9 cellular contexts compared by ENCODE assay signal in genomic region chr15:101122266-101122665, GRCh38.
DNase-seq lines count a peak whose midpoint lies in the region; ATAC-seq and TF ChIP-seq lines count a peak whose summit lies in the region.
"Had no signal": no experiment of that assay in that cellular context is flagged by ENCODE, and none has a peak within 500 bp of the region (broad histone marks: within the 10 kb centered on the region; RNA-seq: fewer than 3 reads in every experiment).

No MANE protein-coding gene starts in this region.

- H3K9me3 Mint-ChIP-seq in activated naive CD4-positive, alpha-beta T cell treated with anti-CD3 and anti-CD28 coated beads for 36 hours, result no peaks in the 10 kb centered on the region
- H3K9me3 Mint-ChIP-seq in brain, result peaks cover 0 to 5% (median 0%) of the 10 kb centered on the region in 5 experiments

- H3K4me1 Mint-ChIP-seq in activated naive CD4-positive, alpha-beta T cell treated with anti-CD3 and anti-CD28 coated beads for 36 hours (ENCODE audit: low read depth), result peaks cover 48% of the 10 kb centered on the region
- peaks cover 72% of the 10 kb centered on the region for H3K4me1 Mint-ChIP-seq in brain

- H3K27ac ChIP-seq in muscle layer of duodenum (ENCODE audit: low read length) (peak overlapping the region; percentile 30), tibial artery (peak overlapping the region; percentile 81 to 82)

- H3K4me3 Mint-ChIP-seq in activated naive CD4-positive, alpha-beta T cell treated with anti-CD3 and anti-CD28 coated beads for 36 hours, result peak overlapping the region; percentile 30
- H3K4me3 Mint-ChIP-seq in brain, result peak overlapping the region in 2 of 5 experiments; percentile 6 to 46

- H3K9me3 ChIP-seq in muscle layer of duodenum (ENCODE audit: control insufficient read depth in 1 of 2, low read length in 2 of 2), result no peaks in the 10 kb centered on the region
- no peaks in the 10 kb centered on the region for H3K9me3 ChIP-seq in tibial artery

- CTCF ChIA-PET in activated naive CD4-positive, alpha-beta T cell treated with anti-CD3 and anti-CD28 coated beads for 36 hours (lab: Charles Lee), result interaction anchor here (0.8 to 2.6 kb wide), 8 partner anchors 32 to 136 kb away, joined by 3 to 18 read pairs (median 3); no protein-coding TSS in a partner anchor

- H3K4me1 ChIP-seq in muscle layer of duodenum (ENCODE audit: control insufficient read depth in 1 of 2, insufficient read depth in 2 of 2, low read length in 2 of 2) (peaks cover 4 to 21% of the 10 kb centered on the region in 2 donors), tibial artery (peaks cover 0 to 38% (median 32%) of the 10 kb centered on the region in 4 donors)

- in situ Hi-C loops in GM13976 (cut with MboI; ENCODE audit: low sequenced_read_pairs, unreplicated experiment), result no loop called here

- no peak for DNase-seq in activated naive CD4-positive, alpha-beta T cell treated with anti-CD3 and anti-CD28 coated beads for 36 hours
- no peak for DNase-seq in activated naive CD4-positive, alpha-beta T cell (lab: John Stamatoyannopoulos, UW)
- DNase-seq in tibial artery (no peak), GM13976 (ENCODE audit: low spot score) (no peak), hippocampal formation (lab: John Stamatoyannopoulos, UW) (no peak)

- H3K27ac Mint-ChIP-seq in activated naive CD4-positive, alpha-beta T cell treated with anti-CD3 and anti-CD28 coated beads for 36 hours, result peak overlapping the region; percentile 64
- H3K27ac Mint-ChIP-seq in brain, result peak overlapping the region in 3 of 5 experiments; percentile 41 to 81 (median 76)

- H3K27me3 Mint-ChIP-seq in activated naive CD4-positive, alpha-beta T cell treated with anti-CD3 and anti-CD28 coated beads for 36 hours (ENCODE audit: low read depth), result no peaks in the 10 kb centered on the region
- peaks cover 5% of the 10 kb centered on the region for H3K27me3 Mint-ChIP-seq in brain

- ATAC-seq in GM19035 (IDR thresholded peaks at IDR 0.05; ENCODE audit: unreplicated experiment), result no peak

- TF ChIP-seq CTCF in brain (conservative IDR thresholded peaks at IDR 0.05) (no peak), tibial artery (IDR thresholded peaks at IDR 0.05) (no peak), GM13976 (IDR thresholded peaks at IDR 0.05; ENCODE audit: borderline replicate concordance, control extremely low read depth, extremely low read depth, insufficient read depth, missing control alignments) (no peak)

- H3K36me3 ChIP-seq in muscle layer of duodenum (ENCODE audit: control insufficient read depth in 1 of 2, insufficient read depth in 2 of 2, low read length in 2 of 2) (no peaks in the 10 kb centered on the region), tibial artery (no peaks in the 10 kb centered on the region)

- H3K4me3 ChIP-seq in muscle layer of duodenum (ENCODE audit: low read depth in 1 of 2, low read length in 2 of 2), result peak overlapping the region in 1 of 2 donors; percentile 27
- no peak overlapping the region for H3K4me3 ChIP-seq in tibial artery
- H3K4me3 ChIP-seq: lung had no signal

- H3K36me3 Mint-ChIP-seq in activated naive CD4-positive, alpha-beta T cell treated with anti-CD3 and anti-CD28 coated beads for 36 hours (ENCODE audit: low read depth), result no peaks in the 10 kb centered on the region
- H3K36me3 Mint-ChIP-seq in brain, result no peaks in the 10 kb centered on the region

- intact Hi-C loops in activated naive CD4-positive, alpha-beta T cell treated with anti-CD3 and anti-CD28 coated beads for 36 hours (cut with micrococcal nuclease), result no loop called here
- intact Hi-C loops in tibial artery (cut with DNase I; ENCODE audit: low total_unique reads), result loop anchor here (10.0 kb wide), 1 partner anchor 133 kb away; the partner anchor contains the start of gene CHSY1

- H3K27me3 ChIP-seq in muscle layer of duodenum (ENCODE audit: low read depth, low read length), result no peaks in the 10 kb centered on the region
- H3K27me3 ChIP-seq in tibial artery, result no peaks in the 10 kb centered on the region
